ENCODE assay signal across 24 cellular contexts in genomic region chr2:159266554-159266953, GRCh38.
DNase-seq lines count a peak whose midpoint lies in the region; ATAC-seq and TF ChIP-seq lines count a peak whose summit lies in the region.
"Had no signal": no experiment of that assay in that cellular context is flagged by ENCODE, and none has a peak within 500 bp of the region (broad histone marks: within the 10 kb centered on the region; RNA-seq: fewer than 3 reads in every experiment).

No MANE protein-coding gene starts in this region.

- TF ChIP-seq CTCF in GM13976 (IDR thresholded peaks at IDR 0.05; ENCODE audit: borderline replicate concordance, control extremely low read depth, extremely low read depth, insufficient read depth, missing control alignments), result no peak

- DNase-seq in GM13976 (ENCODE audit: low spot score) (peak; percentile 13), D341Med (ENCODE audit: low spot score) (no peak), NCI-H524 (lab: John Stamatoyannopoulos, UW) (no peak)
- DNase-seq: activated CD8-positive, alpha-beta memory T cell treated with anti-CD3 and anti-CD28 coated beads for 24 hours; activated naive CD4-positive, alpha-beta T cell treated with anti-CD3 and anti-CD28 coated beads for 36 hours; activated T-cell treated with anti-CD3 and anti-CD28 coated beads, Interleukin-2, amount 50 U/mL, for 4 hours; amniotic stem cell; cortex of kidney; DMS79 treated with DMSO at 0.1 percent for 48 hours; kidney; lower lobe of right lung; mucosa of descending colon; NCI-H1092; nephron progenitor cell; SHP77 treated with DMSO at 0.1 percent for 48 hours; sigmoid colon; stimulated activated CD4-positive, alpha-beta T cell treated with anti-CD3 and anti-CD28 coated beads, Interleukin-15, amount 100 ng/mL, for 24 hours; stimulated activated CD8-positive, alpha-beta memory T cell treated with anti-CD3 and anti-CD28 coated beads, Interleukin-4, amount 100 ng/mL, for 48 hours; upper lobe of right lung had no signal

- in situ Hi-C loops in GM13976 (cut with MboI; ENCODE audit: low sequenced_read_pairs, unreplicated experiment), result no loop called here

- ATAC-seq in GM19043 (IDR thresholded peaks at IDR 0.05; ENCODE audit: low read depth, unreplicated experiment) (peak; percentile 60), HG02759 (IDR thresholded peaks at IDR 0.05; ENCODE audit: unreplicated experiment) (peak; percentile 91), HG03280 (IDR thresholded peaks at IDR 0.05; ENCODE audit: unreplicated experiment) (peak; percentile 45), GM18907 (IDR thresholded peaks at IDR 0.05; ENCODE audit: unreplicated experiment) (no peak), GM21447 (IDR thresholded peaks at IDR 0.05; ENCODE audit: unreplicated experiment) (no peak)
- ATAC-seq: activated T-cell treated with anti-CD3 and anti-CD28 coated beads, Interleukin-2, amount 50 U/mL, for 4 hours; lower lobe of right lung; mucosa of descending colon; upper lobe of right lung had no signal

Comparison
In these comparisons a context has a peak if more than half of its experiments do, and no peak if none do; other contexts are left out.
1. ATAC-seq: peak in GM19043 (single experiment), HG02759 (single experiment) and HG03280 (single experiment); none in GM18907 (single experiment) and GM21447 (single experiment).